In the genomic region with DNA sequence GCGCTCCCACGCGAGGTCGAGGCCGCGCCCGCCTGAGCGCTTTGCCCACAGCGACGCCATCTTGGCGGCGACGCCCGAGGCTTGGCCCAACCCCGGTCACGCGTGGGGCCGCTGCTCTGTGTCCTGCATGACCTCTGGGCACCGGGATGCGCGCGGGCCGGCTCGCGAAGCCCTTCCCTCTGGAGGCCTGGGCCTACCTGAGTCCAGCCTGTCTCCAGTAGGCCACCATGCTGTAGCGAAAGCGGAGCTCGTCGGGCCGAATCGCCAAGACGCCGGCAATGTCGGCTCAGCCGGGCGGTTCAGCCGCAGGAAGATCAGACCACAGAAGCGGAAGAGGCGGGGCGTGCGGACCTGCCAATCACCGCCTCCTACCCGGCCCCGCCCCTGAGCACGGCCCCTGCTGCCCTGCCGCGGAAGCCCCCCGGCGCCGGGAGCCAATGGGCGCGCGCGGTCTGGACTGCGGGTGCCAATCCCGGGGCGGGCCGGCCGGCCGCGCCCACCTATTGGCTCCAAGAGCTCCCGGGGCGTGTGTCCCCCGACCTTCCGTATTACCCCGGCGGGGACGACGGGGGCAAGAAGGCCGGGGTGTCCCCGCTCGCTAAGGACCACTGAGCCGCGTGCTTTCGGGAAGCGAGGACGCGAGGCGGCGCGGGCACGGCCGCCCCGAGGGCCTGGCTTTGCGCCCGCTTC, we compare ENCODE assay signal across 8 cellular contexts. TPM values are rescaled to one million over a fixed set of nuclear protein-coding genes. Genes with fewer than 3 reads are reported as not detected.
A peak's percentile ranks its signal among the peaks of the same experiment; 100 is the strongest.
DNase-seq lines count a peak whose midpoint lies in the region; ATAC-seq, FAIRE-seq and TF ChIP-seq lines count a peak whose summit lies in the region.

Gene ATP5F1E, minus strand, starts transcription at position 313 of the 690 bp plus-strand sequence. Its CDS starts 84 bp downstream, at position 229.

- peaks cover 58% of the 10 kb centered on the region for H3K36me3 Mint-ChIP-seq in nephron (ENCODE audit: low read depth)

- DNase-seq in EH (ENCODE audit: low read depth) (peak; percentile 96), H54 (ENCODE audit: insufficient read length, low spot score) (peak; percentile 87), M059J (ENCODE audit: low read depth) (peak; percentile 97), fibroblast of peridontal ligament (ENCODE audit: extremely low read depth) (peak; percentile 83)
- peak; percentile 97 for DNase-seq in activated T-helper 9 cell treated with anti-CD3 and anti-CD28 coated beads, Interleukin-2, amount 50 U/mL, for 16 hours (ENCODE audit: low read depth)
- DNase-seq in stimulated activated naive CD8-positive, alpha-beta T cell treated with anti-CD3 and anti-CD28 coated beads, Interleukin-15, Interleukin-2, amounts not matched to agents 100 U/mL and 50 U/mL, for 24 hours: peak; percentile 98

- ATAC-seq in stimulated activated naive CD8-positive, alpha-beta T cell treated with anti-CD3 and anti-CD28 coated beads, Interleukin-15, Interleukin-2, amounts not matched to agents 100 U/mL and 50 U/mL, for 24 hours: peak; percentile 99

- peak within 1 kb of the TSS; percentile 79 to 94 (median 93) for H3K27ac Mint-ChIP-seq in nephron

- H3K4me1 Mint-ChIP-seq in nephron: peaks cover 53% of the 10 kb centered on the region

- peak within 1 kb of the TSS; percentile 89 to 97 (median 95) for H3K4me3 Mint-ChIP-seq in nephron

- no peaks in the 10 kb centered on the region for H3K9me3 Mint-ChIP-seq in nephron

- no peak for FAIRE-seq in H54 (lab: Jason Lieb, UNC)

- TF ChIP-seq POLR2A in H54 (IDR thresholded peaks at IDR 0.05; ENCODE audit: low read depth, low read length): peak; percentile 86
- peak; percentile 94 for TF ChIP-seq POLR2A in Raji (IDR thresholded peaks at IDR 0.05; ENCODE audit: insufficient read depth, low read depth, low read length)

- TF ChIP-seq CTCF in nephron (IDR thresholded peaks at IDR 0.05; ENCODE audit: unreplicated experiment in 3 of 3): no peak

- H3K27me3 Mint-ChIP-seq in nephron (ENCODE audit: low read depth): no peaks in the 10 kb centered on the region

RNA-seq across cellular contexts. Expression of gene ATP5F1E, which starts in this region (rescaled TPM):
- total RNA-seq in M059J (2014; rRNA removed; shearing (Covaris generic)): 71.7 and 100 TPM in 2 replicates

Comparison
In these comparisons a context has a peak if more than half of its experiments do, and no peak if none do; other contexts are left out.
1. Peak in every context shown above with its lines: DNase-seq and ATAC-seq.